Comparison of ENCODE assay signal across 1 cellular context in genomic region chr11:126026579-126026978, GRCh38.
TF ChIP-seq lines count a peak whose summit lies in the region.

No MANE protein-coding gene starts in this region.

TF ChIP-seq in GM23338, 12 proteins besides CTCF, POLR2A, EP300 and RAD21 (continued from another document):
- TF ChIP-seq, protein P1, sequence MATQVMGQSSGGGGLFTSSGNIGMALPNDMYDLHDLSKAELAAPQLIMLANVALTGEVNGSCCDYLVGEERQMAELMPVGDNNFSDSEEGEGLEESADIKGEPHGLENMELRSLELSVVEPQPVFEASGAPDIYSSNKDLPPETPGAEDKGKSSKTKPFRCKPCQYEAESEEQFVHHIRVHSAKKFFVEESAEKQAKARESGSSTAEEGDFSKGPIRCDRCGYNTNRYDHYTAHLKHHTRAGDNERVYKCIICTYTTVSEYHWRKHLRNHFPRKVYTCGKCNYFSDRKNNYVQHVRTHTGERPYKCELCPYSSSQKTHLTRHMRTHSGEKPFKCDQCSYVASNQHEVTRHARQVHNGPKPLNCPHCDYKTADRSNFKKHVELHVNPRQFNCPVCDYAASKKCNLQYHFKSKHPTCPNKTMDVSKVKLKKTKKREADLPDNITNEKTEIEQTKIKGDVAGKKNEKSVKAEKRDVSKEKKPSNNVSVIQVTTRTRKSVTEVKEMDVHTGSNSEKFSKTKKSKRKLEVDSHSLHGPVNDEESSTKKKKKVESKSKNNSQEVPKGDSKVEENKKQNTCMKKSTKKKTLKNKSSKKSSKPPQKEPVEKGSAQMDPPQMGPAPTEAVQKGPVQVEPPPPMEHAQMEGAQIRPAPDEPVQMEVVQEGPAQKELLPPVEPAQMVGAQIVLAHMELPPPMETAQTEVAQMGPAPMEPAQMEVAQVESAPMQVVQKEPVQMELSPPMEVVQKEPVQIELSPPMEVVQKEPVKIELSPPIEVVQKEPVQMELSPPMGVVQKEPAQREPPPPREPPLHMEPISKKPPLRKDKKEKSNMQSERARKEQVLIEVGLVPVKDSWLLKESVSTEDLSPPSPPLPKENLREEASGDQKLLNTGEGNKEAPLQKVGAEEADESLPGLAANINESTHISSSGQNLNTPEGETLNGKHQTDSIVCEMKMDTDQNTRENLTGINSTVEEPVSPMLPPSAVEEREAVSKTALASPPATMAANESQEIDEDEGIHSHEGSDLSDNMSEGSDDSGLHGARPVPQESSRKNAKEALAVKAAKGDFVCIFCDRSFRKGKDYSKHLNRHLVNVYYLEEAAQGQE (IDR thresholded peaks at IDR 0.05; ENCODE audit: unreplicated experiment) = no peak
